20 cellular contexts compared by ENCODE assay signal in the genomic region with DNA sequence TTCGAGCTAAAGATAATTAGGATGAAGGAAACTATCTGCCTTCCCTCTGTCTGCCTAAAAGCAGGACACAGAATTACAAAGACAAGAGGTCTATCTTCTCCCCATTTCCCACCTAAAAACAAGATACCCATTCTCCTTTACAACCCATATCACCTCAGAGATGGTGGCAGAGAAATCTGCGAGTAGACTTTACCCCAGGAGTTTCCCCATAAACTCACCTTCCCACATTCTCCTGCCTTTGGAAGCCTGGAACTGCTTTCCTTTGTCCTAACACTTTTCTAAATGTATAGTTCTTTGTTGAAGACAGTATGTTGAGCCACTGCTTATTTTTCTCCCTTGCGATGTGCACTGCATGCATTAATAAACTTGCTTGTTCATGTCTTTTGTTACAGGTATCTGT.
"Had no signal": no experiment of that assay in that cellular context is flagged by ENCODE, and none has a peak within 500 bp of the region (broad histone marks: within the 10 kb centered on the region; RNA-seq: fewer than 3 reads in every experiment).

No MANE protein-coding gene starts in this region.

- H3K36me3 Mint-ChIP-seq: natural killer cell; stimulated activated naive B cell treated with anti-CD40 and anti-IgM and Interleukin-4, amounts not matched to agents 10 μg/mL and 1 μg/mL and 100 μg/mL, for 72 hours had no signal

- H3K27me3 ChIP-seq: esophagus squamous epithelium, hepatocyte, pancreas, right lobe of liver, testis, tibial artery had no signal

- H3K9me3 Mint-ChIP-seq: natural killer cell; stimulated activated naive B cell treated with anti-CD40 and anti-IgM and Interleukin-4, amounts not matched to agents 10 μg/mL and 1 μg/mL and 100 μg/mL, for 72 hours; stimulated activated naive CD8-positive, alpha-beta T cell treated with anti-CD3 and anti-CD28 coated beads, Interleukin-15, Interleukin-2, amounts not matched to agents 100 ng/mL and 50 ng/mL, for 24 hours; type B pancreatic cell had no signal

- H3K4me1 Mint-ChIP-seq: natural killer cell; stimulated activated naive B cell treated with anti-CD40 and anti-IgM and Interleukin-4, amounts not matched to agents 10 μg/mL and 1 μg/mL and 100 μg/mL, for 72 hours had no signal

- DNase-seq: central memory CD4-positive, alpha-beta T cell; effector memory CD4-positive, alpha-beta T cell; erythroblast; esophagus squamous epithelium; foreskin melanocyte; left ventricle myocardium superior; lower lobe of right lung; natural killer cell; pancreas; right lobe of liver; small intestine; stimulated activated CD4-positive, alpha-beta T cell treated with anti-CD3 and anti-CD28 coated beads, Interleukin-15, amount 100 ng/mL, for 24 hours; stimulated activated CD4-positive, alpha-beta T cell treated with anti-CD3 and anti-CD28 coated beads, Interleukin-2, amount 100 ng/mL, for 48 hours; stimulated activated naive B cell treated with anti-CD40 and anti-IgM and Interleukin-4, amounts not matched to agents 10 μg/mL and 1 μg/mL and 100 μg/mL, for 72 hours; testis; tibial artery had no signal

- H3K4me3 ChIP-seq: esophagus squamous epithelium, hepatocyte, lower lobe of right lung, pancreas, right lobe of liver, testis, tibial artery had no signal

- H3K4me3 Mint-ChIP-seq: natural killer cell; stimulated activated naive B cell treated with anti-CD40 and anti-IgM and Interleukin-4, amounts not matched to agents 10 μg/mL and 1 μg/mL and 100 μg/mL, for 72 hours; stimulated activated naive CD8-positive, alpha-beta T cell treated with anti-CD3 and anti-CD28 coated beads, Interleukin-15, Interleukin-2, amounts not matched to agents 100 ng/mL and 50 ng/mL, for 24 hours; type B pancreatic cell had no signal

- H3K27ac Mint-ChIP-seq: natural killer cell; stimulated activated naive B cell treated with anti-CD40 and anti-IgM and Interleukin-4, amounts not matched to agents 10 μg/mL and 1 μg/mL and 100 μg/mL, for 72 hours; stimulated activated naive CD8-positive, alpha-beta T cell treated with anti-CD3 and anti-CD28 coated beads, Interleukin-15, Interleukin-2, amounts not matched to agents 100 ng/mL and 50 ng/mL, for 24 hours; type B pancreatic cell had no signal

- H3K4me1 ChIP-seq: esophagus squamous epithelium, lower lobe of right lung, testis, tibial artery had no signal

- H3K36me3 ChIP-seq: esophagus squamous epithelium, lower lobe of right lung, neutrophil, pancreas, right lobe of liver, tibial artery had no signal

- ATAC-seq: left ventricle myocardium superior; lower lobe of right lung; natural killer cell; pancreas; right lobe of liver; stimulated activated naive B cell treated with anti-CD40 and anti-IgM and Interleukin-4, amounts not matched to agents 10 μg/mL and 1 μg/mL and 100 μg/mL, for 72 hours had no signal

- H3K27me3 Mint-ChIP-seq: type B pancreatic cell had no signal

- H3K27ac ChIP-seq: esophagus squamous epithelium, hepatocyte, lower lobe of right lung, neutrophil, pancreas, right lobe of liver, testis, tibial artery had no signal

- H3K9me3 ChIP-seq: esophagus squamous epithelium, lower lobe of right lung, neutrophil, pancreas, right lobe of liver, testis, tibial artery had no signal
